9 cellular contexts compared by ENCODE assay signal in the genomic region with DNA sequence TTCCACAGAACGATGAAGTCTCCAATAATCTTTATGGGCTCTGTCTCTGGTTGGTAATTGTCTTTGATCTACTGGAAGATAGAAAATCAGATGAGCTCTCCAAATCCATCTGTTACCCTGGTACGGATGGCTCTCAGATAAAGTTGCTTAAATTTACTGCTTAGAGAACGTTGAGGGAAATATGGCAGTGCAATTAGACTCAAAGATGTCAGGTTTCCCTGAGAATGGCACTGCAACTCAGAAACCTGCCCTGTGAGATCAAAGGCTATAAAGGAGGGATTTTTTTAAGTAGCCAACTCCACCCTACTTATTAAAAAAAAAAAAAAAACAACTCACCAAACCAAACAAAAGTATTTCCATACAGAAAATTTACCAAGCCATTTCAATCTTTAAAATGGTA. TPM values are rescaled to one million over a fixed set of nuclear protein-coding genes. Genes with fewer than 3 reads are reported as not detected.
DNase-seq lines count a peak whose midpoint lies in the region; ATAC-seq and TF ChIP-seq lines count a peak whose summit lies in the region.
"Had no signal": no experiment of that assay in that cellular context is flagged by ENCODE, and none has a peak within 500 bp of the region (broad histone marks: within the 10 kb centered on the region; RNA-seq: fewer than 3 reads in every experiment).

No MANE protein-coding gene starts in this region.

- POLR2A ChIA-PET in activated CD4-positive, alpha-beta memory T cell treated with anti-CD3 and anti-CD28 coated beads for 36 hours (lab: Charles Lee), result interaction anchor here (1.5 to 3.2 kb wide), 2 partner anchors 9 to 22 kb away, joined by 3 to 19 read pairs; no protein-coding TSS in a partner anchor

- in situ Hi-C loops in transverse colon (cut with MboI; ENCODE audit: low pct_ligation_motif_present in 1 of 4, low pct_unique_long_range_greater_than_20kb in 1 of 4, low sequenced_read_pairs in 3 of 4) (no loop called here), ACHN (cut with HindIII; ENCODE audit: low pct_ligation_motif_present, low pct_unique_long_range_greater_than_20kb, low sequenced_read_pairs) (no loop called here)

- H3K9me3 Mint-ChIP-seq in activated CD8-positive, alpha-beta memory T cell treated with anti-CD3 and anti-CD28 coated beads, Interleukin-2, amount 10 ng/mL, durations not matched to agents 7 days and 5 days (ENCODE audit: low read depth), result no peaks in the 10 kb centered on the region
- H3K9me3 Mint-ChIP-seq in activated CD4-positive, alpha-beta memory T cell treated with anti-CD3 and anti-CD28 coated beads for 36 hours, result no peaks in the 10 kb centered on the region

- H3K4me1 Mint-ChIP-seq in activated CD8-positive, alpha-beta memory T cell treated with anti-CD3 and anti-CD28 coated beads, Interleukin-2, amount 10 ng/mL, durations not matched to agents 7 days and 5 days, result peaks cover 59% of the 10 kb centered on the region
- peaks cover 53% of the 10 kb centered on the region for H3K4me1 Mint-ChIP-seq in activated CD4-positive, alpha-beta memory T cell treated with anti-CD3 and anti-CD28 coated beads for 36 hours (ENCODE audit: low read depth)

- H3K36me3 Mint-ChIP-seq in activated CD8-positive, alpha-beta memory T cell treated with anti-CD3 and anti-CD28 coated beads, Interleukin-2, amount 10 ng/mL, durations not matched to agents 7 days and 5 days, result peaks cover 24% of the 10 kb centered on the region
- peaks cover 37% of the 10 kb centered on the region for H3K36me3 Mint-ChIP-seq in activated CD4-positive, alpha-beta memory T cell treated with anti-CD3 and anti-CD28 coated beads for 36 hours

- no peak for TF ChIP-seq EP300 in transverse colon (IDR thresholded peaks at IDR 0.05; ENCODE audit: low read depth)

- TF ChIP-seq CTCF in right lobe of liver (IDR thresholded peaks at IDR 0.05), result no peak
- TF ChIP-seq CTCF in transverse colon (IDR thresholded peaks at IDR 0.05), result no peak

- no peak for ATAC-seq in activated CD8-positive, alpha-beta memory T cell treated with anti-CD3 and anti-CD28 coated beads, Interleukin-2, amount 10 ng/mL, durations not matched to agents 7 days and 5 days
- no peak for ATAC-seq in right lobe of liver

- intact Hi-C loops in activated CD4-positive, alpha-beta memory T cell treated with anti-CD3 and anti-CD28 coated beads for 36 hours (cut with micrococcal nuclease), result no loop called here
- intact Hi-C loops in right lobe of liver (cut with DNase I) (no loop called here), transverse colon (cut with DNase I; ENCODE audit: low total_unique reads) (no loop called here)

- no peaks in the 10 kb centered on the region for H3K27me3 Mint-ChIP-seq in activated CD8-positive, alpha-beta memory T cell treated with anti-CD3 and anti-CD28 coated beads, Interleukin-2, amount 10 ng/mL, durations not matched to agents 7 days and 5 days
- H3K27me3 Mint-ChIP-seq in activated CD4-positive, alpha-beta memory T cell treated with anti-CD3 and anti-CD28 coated beads for 36 hours, result no peaks in the 10 kb centered on the region

- WGBS in right lobe of liver (ENCODE audit: insufficient coverage, low coverage, low lambda C conversion rate, missing lambda C conversion rate), result 48% methylated on average over 2 of the region's 3 CpGs
- WGBS in transverse colon (ENCODE audit: low coverage in 1 of 2), 2 donors, result 0 to 37% methylated on average over 1 to 3 of the region's 3 CpGs

- CTCF ChIA-PET in activated CD8-positive, alpha-beta memory T cell treated with anti-CD3 and anti-CD28 coated beads, Interleukin-2, amount 10 ng/mL, durations not matched to agents 7 days and 5 days (lab: Charles Lee), result interaction anchor here (0.8 to 8.0 kb wide), 7 partner anchors 9 to 297 kb away, joined by 3 to 75 read pairs (median 3); no protein-coding TSS in a partner anchor
- CTCF ChIA-PET in activated CD4-positive, alpha-beta memory T cell treated with anti-CD3 and anti-CD28 coated beads for 36 hours (lab: Charles Lee), result interaction anchor here (0.8 to 13.3 kb wide), 4 partner anchors 9 to 103 kb away, joined by 3 to 288 read pairs (median 6); no protein-coding TSS in a partner anchor

- H3K9me3 ChIP-seq in right lobe of liver (no peaks in the 10 kb centered on the region), transverse colon (no peaks in the 10 kb centered on the region)

- H3K36me3 ChIP-seq in right lobe of liver (no peaks in the 10 kb centered on the region), transverse colon (no peaks in the 10 kb centered on the region)
- H3K36me3 ChIP-seq: brain microvascular endothelial cell had no signal

- H3K27ac Mint-ChIP-seq in activated CD8-positive, alpha-beta memory T cell treated with anti-CD3 and anti-CD28 coated beads, Interleukin-2, amount 10 ng/mL, durations not matched to agents 7 days and 5 days, result peak overlapping the region; percentile 88
- H3K27ac Mint-ChIP-seq in activated CD4-positive, alpha-beta memory T cell treated with anti-CD3 and anti-CD28 coated beads for 36 hours, result peak overlapping the region; percentile 100

- peak overlapping the region; percentile 87 for H3K4me3 Mint-ChIP-seq in activated CD8-positive, alpha-beta memory T cell treated with anti-CD3 and anti-CD28 coated beads, Interleukin-2, amount 10 ng/mL, durations not matched to agents 7 days and 5 days
- H3K4me3 Mint-ChIP-seq in activated CD4-positive, alpha-beta memory T cell treated with anti-CD3 and anti-CD28 coated beads for 36 hours, result peak overlapping the region; percentile 95

- peak overlapping the region; percentile 35 to 89 (median 83) for H3K27ac ChIP-seq in right lobe of liver
- peak overlapping the region; percentile 84 to 89 (median 87) for H3K27ac ChIP-seq in transverse colon

- no peak for DNase-seq in activated CD8-positive, alpha-beta memory T cell treated with anti-CD3 and anti-CD28 coated beads, Interleukin-2, amount 10 ng/mL, durations not matched to agents 7 days and 5 days
- DNase-seq in activated CD8-positive, alpha-beta memory T cell treated with anti-CD3 and anti-CD28 coated beads, Interleukin-2, amount 50 U/mL, for 48 hours, result no peak
- no peak for DNase-seq in activated CD4-positive, alpha-beta memory T cell treated with anti-CD3 and anti-CD28 coated beads for 36 hours
- no peak for DNase-seq in right lobe of liver
- DNase-seq in transverse colon, result no peak
- DNase-seq in inferior parietal cortex (ENCODE audit: extremely low spot score), result no peak
- DNase-seq in effector CD4-positive, alpha-beta T cell, result no peak
- no peak for DNase-seq in ACHN

- H3K4me3 ChIP-seq in right lobe of liver, result peak overlapping the region in 2 of 3 donors; percentile 52 to 58
- H3K4me3 ChIP-seq in transverse colon, result no peak overlapping the region

- H3K4me1 ChIP-seq in right lobe of liver (peaks cover 0 to 19% (median 0%) of the 10 kb centered on the region in 4 donors), transverse colon (peaks cover 14 to 75% (median 38%) of the 10 kb centered on the region in 4 donors)

- H3K27me3 ChIP-seq in right lobe of liver, result no peaks in the 10 kb centered on the region
- H3K27me3 ChIP-seq in transverse colon, result no peaks in the 10 kb centered on the region
- H3K27me3 ChIP-seq: brain microvascular endothelial cell had no signal

- TF ChIP-seq POLR2A in right lobe of liver (IDR thresholded peaks at IDR 0.05) (no peak), transverse colon (IDR thresholded peaks at IDR 0.05) (no peak)

RNA-seq across cellular contexts. Expression of a gene that starts 0.8 kb away (rescaled TPM):
- total RNA-seq in activated CD8-positive, alpha-beta memory T cell treated with anti-CD3 and anti-CD28 coated beads, Interleukin-2, amount 10 ng/mL, durations not matched to agents 7 days and 5 days, result 100 to 1,000 TPM in 1 of 2 experiments, 10 to 100 TPM in 1; 46.4 to 231 TPM
- total RNA-seq in activated CD4-positive, alpha-beta memory T cell treated with anti-CD3 and anti-CD28 coated beads for 36 hours, result 100 to 1,000 TPM; 135 to 139 TPM
- 100 to 1,000 TPM in 1 of 6 experiments, 10 to 100 TPM in 2, 1 to 10 TPM in 3; 1.6 to 106 (median 15.2) TPM for total RNA-seq in right lobe of liver
- 10 to 100 TPM in 3 of 4 donors, 1 to 10 TPM in 1; 2.2 to 57.8 (median 53.0) TPM for total RNA-seq in transverse colon

RNA-seq across cellular contexts. Expression of a gene that starts 30.5 kb away (rescaled TPM):
- 10 to 100 TPM; 30.7 to 30.9 TPM for total RNA-seq in activated CD8-positive, alpha-beta memory T cell treated with anti-CD3 and anti-CD28 coated beads, Interleukin-2, amount 10 ng/mL, durations not matched to agents 7 days and 5 days
- 10 to 100 TPM; 33.7 to 34.3 TPM for total RNA-seq in activated CD4-positive, alpha-beta memory T cell treated with anti-CD3 and anti-CD28 coated beads for 36 hours
- total RNA-seq in right lobe of liver (10 to 100 TPM; 20.2 to 26.6 (median 25.3) TPM), transverse colon (10 to 100 TPM; 66.5 to 95.9 (median 73.2) TPM)

Comparison
In these comparisons a context has a peak if more than half of its experiments do, and no peak if none do; other contexts are left out.
1. H3K4me3 ChIP-seq: peak in right lobe of liver (2 of 3); none in transverse colon (0 of 4).